In the genomic region with DNA sequence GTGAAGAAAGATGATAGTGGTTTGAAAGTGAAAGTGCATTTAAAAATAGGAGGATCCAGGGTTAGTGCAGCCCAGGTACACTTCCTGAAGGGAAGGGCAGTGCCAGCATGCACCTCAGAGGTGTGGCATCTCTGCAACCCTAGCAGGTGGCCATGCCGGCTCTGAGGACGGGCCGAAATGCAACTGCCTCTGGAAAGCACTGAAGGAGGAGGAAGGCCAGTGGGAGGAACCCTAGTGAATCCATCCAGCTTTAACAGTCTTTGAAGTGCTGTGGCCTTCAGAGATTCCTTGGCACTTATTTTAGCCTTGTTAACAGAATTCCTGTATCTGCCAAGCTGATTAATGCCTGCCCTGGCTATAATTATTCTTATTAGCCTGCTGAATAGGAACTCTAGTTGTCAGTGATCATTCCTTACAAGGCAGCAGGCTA, we compare ENCODE assay signal across 14 cellular contexts. TPM values are rescaled to one million over a fixed set of nuclear protein-coding genes. Genes with fewer than 3 reads are reported as not detected.
DNase-seq lines count a peak whose midpoint lies in the region; ATAC-seq and TF ChIP-seq lines count a peak whose summit lies in the region.
"Had no signal": no experiment of that assay in that cellular context is flagged by ENCODE, and none has a peak within 500 bp of the region (broad histone marks: within the 10 kb centered on the region; RNA-seq: fewer than 3 reads in every experiment).

No MANE protein-coding gene starts in this region.

- peaks cover 3% of the 10 kb centered on the region for H3K4me1 Mint-ChIP-seq in nephron
- H3K4me1 Mint-ChIP-seq: activated naive CD8-positive, alpha-beta T cell treated with anti-CD3 and anti-CD28 coated beads for 36 hours had no signal

- H3K9me3 Mint-ChIP-seq in nephron = no peaks in the 10 kb centered on the region
- H3K9me3 Mint-ChIP-seq: activated CD4-positive, alpha-beta T cell treated with anti-CD3 and anti-CD28 coated beads, Interleukin-2, amount 10 ng/mL, durations not matched to agents 24 days and 14 days; activated naive CD8-positive, alpha-beta T cell treated with anti-CD3 and anti-CD28 coated beads for 36 hours; neural progenitor cell had no signal

- H3K27ac ChIP-seq in fibroblast of lung (ENCODE audit: insufficient read depth, low read length) (no peak overlapping the region), MM.1S (ENCODE audit: low read length) (no peak overlapping the region)
- H3K27ac ChIP-seq: HL-60, neural progenitor cell had no signal

- no peak overlapping the region for H2AFZ ChIP-seq in fibroblast of lung (ENCODE audit: low read length)
- no peak overlapping the region for H2AFZ ChIP-seq in MM.1S (ENCODE audit: low read length)
- H2AFZ ChIP-seq: neural progenitor cell had no signal

- intact Hi-C loops in Right ventricle myocardium inferior (cut with DNase I) = no loop called here
- intact Hi-C loops in cardiac septum (cut with DNase I) = loop anchor here (2.0 to 10.0 kb wide), 2 partner anchors 70 to 340 kb away; partner anchors contain the start of gene CD58

- H3K4me2 ChIP-seq in fibroblast of lung (ENCODE audit: extremely low read depth, insufficient read depth, low read length) (peak overlapping the region; percentile 19), MM.1S (ENCODE audit: low read depth, low read length) (no peak overlapping the region)
- H3K4me2 ChIP-seq: neural progenitor cell had no signal

- H3K4me3 ChIP-seq in fibroblast of lung (replicated peaks in 1 of 4; ENCODE audit: control extremely low read depth in 1 of 4, insufficient read depth in 1 of 4, low read depth in 3 of 4, low read length in 4 of 4) (no peak overlapping the region), BE2C (ENCODE audit: low read depth, low read length) (no peak overlapping the region), MM.1S (ENCODE audit: low read length) (no peak overlapping the region)
- H3K4me3 ChIP-seq: neural progenitor cell had no signal

- H3K4me3 Mint-ChIP-seq in nephron = peak overlapping the region in 1 of 3 experiments; percentile 17
- H3K4me3 Mint-ChIP-seq: activated CD4-positive, alpha-beta T cell treated with anti-CD3 and anti-CD28 coated beads, Interleukin-2, amount 10 ng/mL, durations not matched to agents 24 days and 14 days; activated naive CD8-positive, alpha-beta T cell treated with anti-CD3 and anti-CD28 coated beads for 36 hours; neural progenitor cell had no signal

- H3K27me3 Mint-ChIP-seq in nephron (ENCODE audit: low read depth) = no peaks in the 10 kb centered on the region
- H3K27me3 Mint-ChIP-seq: activated CD4-positive, alpha-beta T cell treated with anti-CD3 and anti-CD28 coated beads, Interleukin-2, amount 10 ng/mL, durations not matched to agents 24 days and 14 days; activated naive CD8-positive, alpha-beta T cell treated with anti-CD3 and anti-CD28 coated beads for 36 hours had no signal

- peak overlapping the region in 2 of 3 experiments; percentile 9 to 38 for H3K27ac Mint-ChIP-seq in nephron
- H3K27ac Mint-ChIP-seq: activated CD4-positive, alpha-beta T cell treated with anti-CD3 and anti-CD28 coated beads, Interleukin-2, amount 10 ng/mL, durations not matched to agents 24 days and 14 days; activated naive CD8-positive, alpha-beta T cell treated with anti-CD3 and anti-CD28 coated beads for 36 hours; neural progenitor cell had no signal

- H3K9ac ChIP-seq in fibroblast of lung (ENCODE audit: insufficient read depth, low read length) (no peak overlapping the region), MM.1S (ENCODE audit: low read length) (no peak overlapping the region)
- H3K9ac ChIP-seq: neural progenitor cell had no signal

- no peaks in the 10 kb centered on the region for H3K79me2 ChIP-seq in fibroblast of lung (ENCODE audit: control insufficient read depth, insufficient read depth, low read length)
- no peaks in the 10 kb centered on the region for H3K79me2 ChIP-seq in MM.1S (ENCODE audit: low read length)

- DNase-seq in Right ventricle myocardium inferior (ENCODE audit: missing footprints) (no peak), cardiac septum (ENCODE audit: low spot score) (no peak), fibroblast of lung (ENCODE audit: low read depth in 2 of 2) (peak in 1 of 2 donors; percentile 84), NCI-H1092 (lab: John Stamatoyannopoulos, UW) (no peak), BE2C (no peak), MM.1S (no peak)
- DNase-seq: activated CD4-positive, alpha-beta T cell treated with anti-CD3 and anti-CD28 coated beads, Interleukin-2, amount 10 ng/mL, durations not matched to agents 24 days and 14 days; activated naive CD8-positive, alpha-beta T cell treated with anti-CD3 and anti-CD28 coated beads for 36 hours; NCI-H774; stimulated activated CD4-positive, alpha-beta T cell treated with anti-CD3 and anti-CD28 coated beads, Interleukin-1b, Interleukin-23, amount 100 ng/mL, for 48 hours had no signal

- ATAC-seq in Right ventricle myocardium inferior = peak; percentile 22
- ATAC-seq in GM21723 (IDR thresholded peaks at IDR 0.05; ENCODE audit: unreplicated experiment) = no peak

- TF ChIP-seq CTCF in fibroblast of lung (conservative IDR thresholded peaks at IDR 0.05 in 1 of 2, IDR thresholded peaks at IDR 0.05 in 1 of 2; ENCODE audit: low read depth in 1 of 2, low read length in 2 of 2) (no peak), nephron (IDR thresholded peaks at IDR 0.05; ENCODE audit: unreplicated experiment in 3 of 3) (no peak), BE2C (IDR thresholded peaks at IDR 0.05; ENCODE audit: low read depth, low read length) (no peak), MM.1S (IDR thresholded peaks at IDR 0.05; ENCODE audit: low read length) (no peak)

- H3K36me3 ChIP-seq in fibroblast of lung (ENCODE audit: control insufficient read depth, insufficient read depth, low read length) (no peaks in the 10 kb centered on the region), BE2C (no peaks in the 10 kb centered on the region), MM.1S (replicated peaks; ENCODE audit: insufficient read depth, low read length) (no peaks in the 10 kb centered on the region)
- H3K36me3 ChIP-seq: neural progenitor cell had no signal

- H3F3A ChIP-seq in MM.1S (ENCODE audit: insufficient read depth, low read length) = no peaks in the 10 kb centered on the region

- H3K9me3 ChIP-seq in fibroblast of lung (ENCODE audit: control insufficient read depth, insufficient read depth, low read depth, low read length) = no peaks in the 10 kb centered on the region
- no peaks in the 10 kb centered on the region; the same call in 1 of the 2 replicates for H3K9me3 ChIP-seq in BE2C
- no peaks in the 10 kb centered on the region for H3K9me3 ChIP-seq in MM.1S (replicated peaks; ENCODE audit: insufficient read depth, low read length)

- no peaks in the 10 kb centered on the region for H3K9me2 ChIP-seq in MM.1S (replicated peaks; ENCODE audit: insufficient read depth, low read length)

- H3K4me1 ChIP-seq in fibroblast of lung (ENCODE audit: control insufficient read depth, extremely low read depth, insufficient read depth, low read length) (no peaks in the 10 kb centered on the region), BE2C (0 out of 2 replicates have a peak, but pooled peaks cover 4% of the 10 kb centered on the region), MM.1S (ENCODE audit: low read length) (no peaks in the 10 kb centered on the region)

- H3K36me3 Mint-ChIP-seq in nephron (ENCODE audit: low read depth) = no peaks in the 10 kb centered on the region
- H3K36me3 Mint-ChIP-seq: activated naive CD8-positive, alpha-beta T cell treated with anti-CD3 and anti-CD28 coated beads for 36 hours; neural progenitor cell had no signal

- H3K27me3 ChIP-seq in fibroblast of lung (ENCODE audit: control insufficient read depth, insufficient read depth, low read length) (peaks cover 17% of the 10 kb centered on the region), BE2C (no peaks in the 10 kb centered on the region), MM.1S (replicated peaks; ENCODE audit: insufficient read depth, low read length) (no peaks in the 10 kb centered on the region)
- H3K27me3 ChIP-seq: neural progenitor cell had no signal

- H4K20me1 ChIP-seq in fibroblast of lung (ENCODE audit: control insufficient read depth, extremely low read depth, insufficient read depth, low read length) (no peaks in the 10 kb centered on the region), MM.1S (ENCODE audit: insufficient read depth, low read length) (no peaks in the 10 kb centered on the region)

RNA-seq across cellular contexts. Expression of gene PTGFRN, which starts 5.5 kb away (rescaled TPM):
- total RNA-seq in Right ventricle myocardium inferior (119 TPM), cardiac septum (216 TPM), fibroblast of lung (1.2 and 15.4 TPM in 2 replicates)
- 0.72 and 7.5 TPM in 2 replicates for polyA plus RNA-seq in fibroblast of lung
- 0.61 and 7.5 TPM in 2 replicates for polyA plus RNA-seq in fibroblast of lung (2012)
- 0.31 and 3.6 TPM in 2 replicates for polyA minus RNA-seq in fibroblast of lung (ENCODE audit: low replicate concordance)
- 11.0 TPM for polyA plus RNA-seq in BE2C (2012; ENCODE audit: insufficient read depth, insufficient read length, low read depth)
